In the genomic region with DNA sequence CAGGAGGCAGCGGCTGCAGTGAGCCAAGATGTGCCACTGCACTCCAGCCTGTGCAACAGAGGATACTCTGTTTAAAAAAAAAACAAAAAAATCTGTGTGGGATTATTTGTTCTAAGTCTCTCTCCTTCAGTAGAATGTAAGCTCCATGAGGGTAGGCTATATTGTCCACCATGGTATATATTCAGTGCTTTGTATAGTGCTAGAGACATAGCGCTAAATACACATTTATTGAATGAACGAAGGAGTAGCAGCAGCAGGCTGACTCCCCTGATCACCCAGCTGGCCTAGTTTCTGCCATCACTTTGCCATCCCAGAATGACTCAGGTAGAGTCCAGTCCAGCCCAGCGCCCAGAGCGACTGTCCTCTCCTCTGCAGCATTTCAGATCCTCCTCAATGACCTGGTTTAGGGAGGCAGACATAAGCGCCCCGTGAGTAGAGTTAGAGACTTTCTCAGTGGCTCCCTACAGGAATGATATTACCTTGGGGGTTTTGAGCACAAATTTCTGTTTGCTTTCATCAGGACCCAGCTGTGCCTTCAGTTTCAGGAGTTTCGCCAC, we compare ENCODE assay signal across 8 cellular contexts. TPM values are rescaled to one million over a fixed set of nuclear protein-coding genes. Genes with fewer than 3 reads are reported as not detected.
DNase-seq lines count a peak whose midpoint lies in the region; ATAC-seq and TF ChIP-seq lines count a peak whose summit lies in the region.

No MANE protein-coding gene starts in this region.

- H3K79me2 ChIP-seq in PC-9 (ENCODE audit: low read depth) = peaks cover 54% of the 10 kb centered on the region

- H4K20me1 ChIP-seq in PC-9 (ENCODE audit: insufficient read depth) = 0 out of 2 replicates have a peak, but pooled peaks cover 4% of the 10 kb centered on the region

- ATAC-seq in GM21529 (IDR thresholded peaks at IDR 0.05; ENCODE audit: unreplicated experiment) (peak; percentile 6), HG03442 (IDR thresholded peaks at IDR 0.05; ENCODE audit: unreplicated experiment) (no peak), HG02571 (IDR thresholded peaks at IDR 0.05; ENCODE audit: unreplicated experiment) (no peak)

- BruUV-seq in PC-9 (replicated peaks; lab: Mats Ljungman, UMichigan) = TSS peak; percentile 45

- CTCF ChIA-PET in PC-9 (lab: Charles Lee) = interaction anchor here (0.6 kb wide), 2 partner anchors 29 to 911 kb away, joined by 3 read pairs; no protein-coding TSS in a partner anchor

- H3K4me3 ChIP-seq in PC-9 (peak overlapping the region; percentile 96), esophagus muscularis mucosa (peak overlapping the region; percentile 80 to 95 (median 84)), prostate gland (peak overlapping the region; percentile 49 to 54)

- peak overlapping the region; percentile 92 for H3K4me2 ChIP-seq in PC-9

- WGBS in esophagus muscularis mucosa = 60% methylated on average over 8 of the region's 8 CpGs
- 56% methylated on average over 8 of the region's 8 CpGs for WGBS in prostate gland

- H2AFZ ChIP-seq in PC-9 = peak overlapping the region; percentile 98

- H3K27ac ChIP-seq in PC-9 = peak overlapping the region; percentile 68
- peak overlapping the region; percentile 80 to 92 (median 90) for H3K27ac ChIP-seq in esophagus muscularis mucosa (replicated peaks in 1 of 4)
- H3K27ac ChIP-seq in prostate gland = peak overlapping the region; percentile 56 to 66

- POLR2A ChIA-PET in PC-9 (lab: Charles Lee; ENCODE audit: unreplicated experiment) = interaction anchor here (0.6 to 1.5 kb wide), 3 partner anchors 10 to 1017 kb away, joined by 4 to 11 read pairs (median 9); a partner anchor contains a TSS

- intact Hi-C loops in PC-9 (cut with micrococcal nuclease; ENCODE audit: unreplicated experiment) = no loop called here
- intact Hi-C loops in esophagus muscularis mucosa (cut with DNase I) = no loop called here
- intact Hi-C loops in prostate gland (cut with DNase I) = no loop called here

- H3K36me3 ChIP-seq in PC-9 (ENCODE audit: low read depth) (peaks cover 17% of the 10 kb centered on the region; the same call in 1 of the 2 replicates), esophagus muscularis mucosa (peaks cover 25 to 62% (median 43%) of the 10 kb centered on the region in 4 donors), prostate gland (peaks cover 0 to 6% of the 10 kb centered on the region in 2 donors)

- TF ChIP-seq CTCF in PC-9 (conservative IDR thresholded peaks at IDR 0.05) = no peak
- no peak for TF ChIP-seq CTCF in esophagus muscularis mucosa (IDR thresholded peaks at IDR 0.05)
- TF ChIP-seq CTCF in prostate gland (IDR thresholded peaks at IDR 0.05) = no peak

- H3K9me2 ChIP-seq in PC-9 (ENCODE audit: insufficient read depth) = no peaks in the 10 kb centered on the region

- H3F3A ChIP-seq in PC-9 (ENCODE audit: insufficient read depth, low read depth) = peaks cover 21% of the 10 kb centered on the region

- H3K9me3 ChIP-seq in PC-9 (ENCODE audit: insufficient read depth, low read depth) (no peaks in the 10 kb centered on the region), esophagus muscularis mucosa (no peaks in the 10 kb centered on the region), prostate gland (no peaks in the 10 kb centered on the region)

- no peak for TF ChIP-seq POLR2A in esophagus muscularis mucosa (IDR thresholded peaks at IDR 0.05; ENCODE audit: low read depth)
- TF ChIP-seq POLR2A in prostate gland (IDR thresholded peaks at IDR 0.05) = no peak

- no peak for TF ChIP-seq EP300 in esophagus muscularis mucosa (IDR thresholded peaks at IDR 0.05)

- DNase-seq in PC-9 (no peak), esophagus muscularis mucosa (ENCODE audit: extremely low spot score) (no peak), prostate gland (ENCODE audit: low spot score) (no peak), AG08396 (ENCODE audit: low spot score) (no peak), NCI-H128 (lab: John Stamatoyannopoulos, UW; ENCODE audit: unreplicated experiment) (no peak)

- peaks cover 25% of the 10 kb centered on the region for H3K4me1 ChIP-seq in PC-9 (replicated peaks; ENCODE audit: insufficient read depth)
- peaks cover 24 to 48% (median 37%) of the 10 kb centered on the region in 4 donors for H3K4me1 ChIP-seq in esophagus muscularis mucosa
- no peaks in the 10 kb centered on the region for H3K4me1 ChIP-seq in prostate gland (replicated peaks)

- H3K27me3 ChIP-seq in PC-9 (ENCODE audit: insufficient read depth, low read depth) = no peaks in the 10 kb centered on the region
- no peaks in the 10 kb centered on the region for H3K27me3 ChIP-seq in esophagus muscularis mucosa
- no peaks in the 10 kb centered on the region for H3K27me3 ChIP-seq in prostate gland (replicated peaks; ENCODE audit: insufficient read depth)

RNA-seq across cellular contexts. Expression of a gene that starts 0.7 kb away (rescaled TPM):
- total RNA-seq in PC-9 (2021) (52.0 and 64.3 TPM in 2 replicates), esophagus muscularis mucosa (10 to 100 TPM; 45.7 to 68.7 (median 59.9) TPM), prostate gland (10 to 100 TPM; 37.3 to 54.3 TPM)

RNA-seq across cellular contexts. Expression of a gene that starts 0.8 kb away (rescaled TPM):
- total RNA-seq in PC-9 (2021) = 28.8 and 31.1 TPM in 2 replicates
- total RNA-seq in esophagus muscularis mucosa = 10 to 100 TPM; 19.1 to 22.2 (median 19.2) TPM
- 10 to 100 TPM; 23.9 to 28.1 TPM for total RNA-seq in prostate gland

RNA-seq across cellular contexts. Expression of a gene that starts 9.8 kb away (rescaled TPM):
- total RNA-seq in PC-9 (2021) (53.5 and 60.1 TPM in 2 replicates), esophagus muscularis mucosa (10 to 100 TPM; 30.8 to 45.1 (median 38.0) TPM), prostate gland (10 to 100 TPM; 26.0 to 36.8 TPM)

RNA-seq across cellular contexts. Expression of a gene that starts 17.1 kb away (rescaled TPM):
- total RNA-seq in PC-9 (2021) (1.2 and 2.0 TPM in 2 replicates), esophagus muscularis mucosa (under 1 TPM in 3 of 4 donors, not detected in 1; 0.46 to 0.83 (median 0.66) TPM), prostate gland (10 to 100 TPM in 1 of 2 donors, under 1 TPM in 1; 0.36 to 26.2 TPM)

RNA-seq across cellular contexts. Expression of a gene that starts 25.8 kb away (rescaled TPM):
- total RNA-seq in PC-9 (2021) = 37.9 and 39.2 TPM in 2 replicates
- 10 to 100 TPM; 17.7 to 23.8 (median 20.6) TPM for total RNA-seq in esophagus muscularis mucosa
- 10 to 100 TPM; 23.2 to 26.2 TPM for total RNA-seq in prostate gland
